In genomic region chr12:57583008-57583831, GRCh38 we compare ENCODE assay signal across 8 cellular contexts. TPM values are rescaled to one million over a fixed set of nuclear protein-coding genes. Genes with fewer than 3 reads are reported as not detected.
DNase-seq lines count a peak whose midpoint lies in the region; ATAC-seq, FAIRE-seq and TF ChIP-seq lines count a peak whose summit lies in the region.

No MANE protein-coding gene starts in this region.

- intact Hi-C loops in mammary epithelial cell (cut with micrococcal nuclease): loop anchor here (1.0 to 5.0 kb wide), 5 partner anchors 38 to 319 kb away; partner anchors contain the start of gene B4GALNT1
- intact Hi-C loops in kidney (cut with DNase I): loop anchor here (5.0 kb wide), 1 partner anchor 39 kb away; no protein-coding TSS in a partner anchor

- WGBS in mammary epithelial cell (ENCODE audit: low coverage, missing lambda C conversion rate): 41% methylated on average over 9 of the region's 13 CpGs

- no peak overlapping the region for H3K4me2 ChIP-seq in mammary epithelial cell (ENCODE audit: insufficient read depth, low read depth, low read length)

- H3K9ac ChIP-seq in mammary epithelial cell (ENCODE audit: insufficient read depth, low read length): no peak overlapping the region
- no peak overlapping the region for H3K9ac ChIP-seq in kidney (ENCODE audit: low read length in 2 of 2)

- ATAC-seq in GM19043 (IDR thresholded peaks at IDR 0.05; ENCODE audit: low read depth, unreplicated experiment): peak; percentile 90
- ATAC-seq in HG03175 (IDR thresholded peaks at IDR 0.05; ENCODE audit: unreplicated experiment): peak; percentile 98

- H3K27ac ChIP-seq in mammary epithelial cell (ENCODE audit: insufficient read depth, low read depth, low read length) (no peak overlapping the region), kidney (ENCODE audit: low read depth in 2 of 2, low read length in 2 of 2) (no peak overlapping the region)

- H3K4me1 ChIP-seq in mammary epithelial cell (ENCODE audit: insufficient read depth, low read length) (no peaks in the 10 kb centered on the region), kidney (ENCODE audit: control insufficient read depth in 1 of 2, insufficient read depth in 1 of 2, low read depth in 1 of 2, low read length in 2 of 2) (no peaks in the 10 kb centered on the region)

- H3K36me3 ChIP-seq in mammary epithelial cell (ENCODE audit: insufficient read depth, low read length) (no peaks in the 10 kb centered on the region), kidney (ENCODE audit: control insufficient read depth in 1 of 2, insufficient read depth in 2 of 2, low read length in 2 of 2) (no peaks in the 10 kb centered on the region)

- H3K4me3 ChIP-seq in WI38 (ENCODE audit: low read depth, low read length) (no peak overlapping the region), mammary epithelial cell (replicated peaks in 1 of 3; ENCODE audit: insufficient read depth in 1 of 3, low read depth in 2 of 3, low read length in 3 of 3) (no peak overlapping the region), kidney (ENCODE audit: low read length in 2 of 2) (no peak overlapping the region)

- BruUV-seq in mammary epithelial cell (replicated peaks; lab: Mats Ljungman, UMichigan): no TSS peak

- in situ Hi-C loops in mammary epithelial cell (cut with MboI; ENCODE audit: low sequenced_read_pairs in 2 of 2): loop anchor here in 1 of 2 donors (5.0 kb wide), 1 partner anchor 39 kb away; no protein-coding TSS in a partner anchor

- dilution Hi-C loops in mammary epithelial cell (cut with HindIII; ENCODE audit: low sequenced_read_pairs): no loop called here

- TF ChIP-seq CTCF in WI38 (IDR thresholded peaks at IDR 0.05; ENCODE audit: low read depth, low read length) (peak; percentile 88), mammary epithelial cell (conservative IDR thresholded peaks at IDR 0.05 in 1 of 2, IDR thresholded peaks at IDR 0.05 in 1 of 2; ENCODE audit: extremely low read depth in 1 of 2, insufficient read depth in 1 of 2, low read depth in 1 of 2, low read length in 2 of 2) (peak; percentile 93 to 95), kidney (IDR thresholded peaks at IDR 0.05; ENCODE audit: borderline replicate concordance, extremely low read depth, insufficient read depth) (peak; percentile 98)

- H3K27me3 ChIP-seq in mammary epithelial cell (ENCODE audit: insufficient read depth, low read length): no peaks in the 10 kb centered on the region

- CTCF ChIA-PET in mammary epithelial cell (lab: Charles Lee; ENCODE audit: low non-redundant PET): interaction anchor here (0.5 to 0.8 kb wide), 5 partner anchors 25 to 1539 kb away, joined by 3 to 16 read pairs (median 4); partner anchors contain the start of gene B4GALNT1

- no peaks in the 10 kb centered on the region for H4K20me1 ChIP-seq in mammary epithelial cell (ENCODE audit: insufficient read depth, low read length)

- FAIRE-seq in kidney (lab: Jason Lieb, UNC): no peak

- no peak overlapping the region for H2AFZ ChIP-seq in mammary epithelial cell (ENCODE audit: low read depth, low read length)

- H3K79me2 ChIP-seq in mammary epithelial cell (ENCODE audit: insufficient read depth, low read length): no peaks in the 10 kb centered on the region

- DNase-seq in C1 segment of cervical spinal cord (lab: John Stamatoyannopoulos, UW): peak in 10 of 14 donors; percentile 7 to 54 (median 22)
- DNase-seq in NCI-H2227 treated with DMSO at 0.1 percent for 48 hours (lab: John Stamatoyannopoulos, UW): peak; percentile 44
- peak; percentile 44 for DNase-seq in mammary epithelial cell
- DNase-seq in kidney: no peak
- DNase-seq in stimulated activated CD4-positive, alpha-beta T cell treated with anti-CD3 and anti-CD28 coated beads, Interleukin-2, amount 100 ng/mL, for 24 hours: peak; percentile 50 to 73

- H3K9me3 ChIP-seq in mammary epithelial cell (replicated peaks; ENCODE audit: insufficient read depth, low read length): no peaks in the 10 kb centered on the region
- no peaks in the 10 kb centered on the region for H3K9me3 ChIP-seq in kidney (ENCODE audit: control insufficient read depth in 1 of 2, low read length in 2 of 2)

RNA-seq across cellular contexts. Expression of gene PIP4K2C, which starts 7.8 kb away (rescaled TPM):
- total RNA-seq in mammary epithelial cell (100 to 1,000 TPM in 1 of 2 donors, 10 to 100 TPM in 1; 89.0 to 111 TPM), kidney (52.4 TPM)
- polyA plus RNA-seq in mammary epithelial cell (79.6 TPM), kidney (ENCODE audit: insufficient read depth, low read depth, low replicate concordance) (43.2 TPM)
- polyA minus RNA-seq in mammary epithelial cell: 167 TPM

RNA-seq across cellular contexts. Expression of gene DTX3, which starts 21.4 kb away (rescaled TPM):
- total RNA-seq in mammary epithelial cell: 1 to 10 TPM; 1.6 to 8.8 TPM
- 2.9 TPM for polyA plus RNA-seq in mammary epithelial cell
- polyA minus RNA-seq in mammary epithelial cell: 1.2 TPM
- 34.5 TPM for total RNA-seq in kidney
- 41.2 TPM for polyA plus RNA-seq in kidney (ENCODE audit: insufficient read depth, low read depth, low replicate concordance)

RNA-seq across cellular contexts. Expression of gene ARHGEF25, which starts 28.0 kb away (rescaled TPM):
- total RNA-seq in mammary epithelial cell: 1 to 10 TPM; 2.6 to 6.3 TPM
- polyA plus RNA-seq in mammary epithelial cell: 1.3 TPM
- not detected for polyA minus RNA-seq in mammary epithelial cell
- 15.0 TPM for total RNA-seq in kidney
- 10.9 TPM for polyA plus RNA-seq in kidney (ENCODE audit: insufficient read depth, low read depth, low replicate concordance)

RNA-seq across cellular contexts. Expression of gene KIF5A, which starts 33.4 kb away (rescaled TPM):
- total RNA-seq in mammary epithelial cell (1 to 10 TPM; 1.3 to 2.4 TPM), kidney (1.3 TPM)
- polyA plus RNA-seq in mammary epithelial cell (0.46 TPM), kidney (ENCODE audit: insufficient read depth, low read depth, low replicate concordance) (0.69 TPM)
- polyA minus RNA-seq in mammary epithelial cell: not detected

RNA-seq across cellular contexts. Expression of gene DCTN2, which starts 36.2 kb away (rescaled TPM):
- total RNA-seq in mammary epithelial cell (100 to 1,000 TPM; 140 to 153 TPM), kidney (110 TPM)
- polyA plus RNA-seq in mammary epithelial cell (151 TPM), kidney (ENCODE audit: insufficient read depth, low read depth, low replicate concordance) (133 TPM)
- 146 TPM for polyA minus RNA-seq in mammary epithelial cell
